28 cellular contexts compared by ENCODE assay signal in genomic region chr6:47710295-47710694, GRCh38. TPM values are rescaled to one million over a fixed set of nuclear protein-coding genes. Genes with fewer than 3 reads are reported as not detected.
"Had no signal": no experiment of that assay in that cellular context is flagged by ENCODE, and none has a peak within 500 bp of the region (broad histone marks: within the 10 kb centered on the region; RNA-seq: fewer than 3 reads in every experiment).

No MANE protein-coding gene starts in this region.

- DNase-seq: colonic mucosa; dermis blood vessel endothelial cell; gastrocnemius medialis; heart right ventricle; hypothalamus; islet precursor cell; left lung; lower lobe of right lung; mesenchymal stem cell; midbrain; naive B cell; nephron progenitor cell; psoas muscle; retina; spleen; stimulated activated CD4-positive, alpha-beta T cell treated with anti-CD3 and anti-CD28 coated beads, Interleukin-15, amount 100 ng/mL, for 24 hours; stimulated activated CD4-positive, alpha-beta T cell treated with anti-CD3 and anti-CD28 coated beads, Interleukin-1b, Interleukin-23, amount 100 ng/mL, for 48 hours; stimulated activated CD4-positive, alpha-beta T cell treated with anti-CD3 and anti-CD28 coated beads, Interleukin-4, amount 100 ng/mL, for 24 hours; tibial artery; upper lobe of left lung had no signal

- H3K27ac Mint-ChIP-seq: naive B cell; nephron progenitor cell; stimulated activated memory B cell treated with anti-CD40 and anti-IgM and Interleukin-4, amounts not matched to agents 10 μg/mL and 1 μg/mL and 100 μg/mL, for 72 hours; stimulated activated naive CD8-positive, alpha-beta T cell treated with anti-CD3 and anti-CD28 coated beads, Interleukin-15, Interleukin-2, amounts not matched to agents 100 ng/mL and 50 ng/mL, for 24 hours had no signal

- H3K36me3 ChIP-seq: colonic mucosa, gastrocnemius medialis, heart right ventricle, left lung, lower lobe of right lung, spleen, tibial artery, upper lobe of left lung, vagina had no signal

- ATAC-seq: gastrocnemius medialis; heart right ventricle; left lung; lower lobe of right lung; psoas muscle; sciatic nerve; stimulated activated memory B cell treated with anti-CD40 and anti-IgM and Interleukin-4, amounts not matched to agents 10 μg/mL and 1 μg/mL and 100 μg/mL, for 72 hours had no signal

- H3K4me1 Mint-ChIP-seq: naive B cell; nephron progenitor cell; stimulated activated memory B cell treated with anti-CD40 and anti-IgM and Interleukin-4, amounts not matched to agents 10 μg/mL and 1 μg/mL and 100 μg/mL, for 72 hours had no signal

- H3K9me3 ChIP-seq: colonic mucosa, gastrocnemius medialis, heart right ventricle, left lung, lower lobe of right lung, psoas muscle, spleen, tibial artery, upper lobe of left lung, vagina had no signal

- H3K9me3 Mint-ChIP-seq: naive B cell; nephron progenitor cell; stimulated activated memory B cell treated with anti-CD40 and anti-IgM and Interleukin-4, amounts not matched to agents 10 μg/mL and 1 μg/mL and 100 μg/mL, for 72 hours; stimulated activated naive CD8-positive, alpha-beta T cell treated with anti-CD3 and anti-CD28 coated beads, Interleukin-15, Interleukin-2, amounts not matched to agents 100 ng/mL and 50 ng/mL, for 24 hours had no signal

- H3K27ac ChIP-seq: colonic mucosa, gastrocnemius medialis, heart right ventricle, left lung, lower lobe of right lung, parathyroid adenoma, psoas muscle, spleen, tibial artery, upper lobe of left lung, vagina had no signal

- H3K4me3 Mint-ChIP-seq: naive B cell; nephron progenitor cell; stimulated activated memory B cell treated with anti-CD40 and anti-IgM and Interleukin-4, amounts not matched to agents 10 μg/mL and 1 μg/mL and 100 μg/mL, for 72 hours; stimulated activated naive CD8-positive, alpha-beta T cell treated with anti-CD3 and anti-CD28 coated beads, Interleukin-15, Interleukin-2, amounts not matched to agents 100 ng/mL and 50 ng/mL, for 24 hours had no signal

- H3K4me3 ChIP-seq: colonic mucosa, gastrocnemius medialis, heart right ventricle, left lung, lower lobe of right lung, psoas muscle, spleen, tibial artery, upper lobe of left lung, vagina had no signal

- H3K36me3 Mint-ChIP-seq: naive B cell; stimulated activated memory B cell treated with anti-CD40 and anti-IgM and Interleukin-4, amounts not matched to agents 10 μg/mL and 1 μg/mL and 100 μg/mL, for 72 hours had no signal

- H3K4me1 ChIP-seq: colonic mucosa, gastrocnemius medialis, heart right ventricle, left lung, lower lobe of right lung, parathyroid adenoma, spleen, tibial artery, upper lobe of left lung, vagina had no signal

- H3K27me3 ChIP-seq: colonic mucosa, gastrocnemius medialis, heart right ventricle, left lung, spleen, tibial artery, upper lobe of left lung, vagina had no signal

RNA-seq across cellular contexts. Expression of gene ADGRF4, which starts 11.9 kb away (rescaled TPM):
- total RNA-seq: fibroblast of lung, lower lobe of right lung, sciatic nerve, skeletal muscle tissue, spleen, temporal lobe had no signal
- polyA plus RNA-seq: fibroblast of lung, spleen had no signal
